In the genomic region with DNA sequence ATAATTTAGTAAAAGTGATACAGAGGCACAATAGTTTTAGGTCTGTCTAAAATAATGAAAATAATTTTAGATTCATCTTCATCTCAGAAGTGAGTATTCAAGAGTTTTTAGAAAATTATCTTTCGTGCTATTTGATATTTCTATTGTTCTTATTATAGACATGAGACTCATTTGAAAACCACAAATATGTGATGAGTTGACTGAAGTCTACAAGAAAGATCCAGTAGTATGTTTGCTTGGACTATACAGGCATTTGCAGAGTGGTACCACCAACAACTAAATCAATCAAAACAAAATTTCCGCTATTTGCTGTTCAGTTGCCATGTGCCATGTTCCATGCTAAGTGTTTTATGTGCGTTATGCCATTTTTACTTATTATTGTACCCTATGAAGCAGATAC, we compare ENCODE assay signal across 27 cellular contexts.
"Had no signal": no experiment of that assay in that cellular context is flagged by ENCODE, and none has a peak within 500 bp of the region (broad histone marks: within the 10 kb centered on the region; RNA-seq: fewer than 3 reads in every experiment).

No MANE protein-coding gene starts in this region.

- H3K79me2 ChIP-seq: parathyroid adenoma had no signal

- H3K27ac Mint-ChIP-seq: effector memory CD8-positive, alpha-beta T cell; immature natural killer cell; memory B cell; naive thymus-derived CD4-positive, alpha-beta T cell; nephron; neural progenitor cell; progenitor cell of endocrine pancreas; type B pancreatic cell had no signal

- H3K27me3 Mint-ChIP-seq: effector memory CD8-positive, alpha-beta T cell; memory B cell; naive thymus-derived CD4-positive, alpha-beta T cell; progenitor cell of endocrine pancreas; type B pancreatic cell had no signal

- ATAC-seq: effector memory CD8-positive, alpha-beta T cell; heart right ventricle; left lobe of liver; naive thymus-derived CD4-positive, alpha-beta T cell; right lobe of liver had no signal

- H3K4me3 Mint-ChIP-seq: effector memory CD8-positive, alpha-beta T cell; immature natural killer cell; memory B cell; naive thymus-derived CD4-positive, alpha-beta T cell; nephron; neural progenitor cell; type B pancreatic cell had no signal

- H3K36me3 ChIP-seq: heart right ventricle, neural progenitor cell, right lobe of liver, stomach, thyroid gland had no signal

- H3K36me3 Mint-ChIP-seq: immature natural killer cell; memory B cell; naive thymus-derived CD4-positive, alpha-beta T cell; neural progenitor cell; type B pancreatic cell had no signal

- H2AFZ ChIP-seq: neural progenitor cell, parathyroid adenoma had no signal

- H3K9me3 Mint-ChIP-seq: nephron, type B pancreatic cell had no signal

- DNase-seq: cortex of kidney; effector memory CD8-positive, alpha-beta T cell; foreskin fibroblast; glutamatergic neuron; heart right ventricle; hippocampal formation; immature natural killer cell; kidney; naive thymus-derived CD4-positive, alpha-beta T cell; right lobe of liver; stimulated activated CD4-positive, alpha-beta T cell treated with anti-CD3 and anti-CD28 coated beads, Interleukin-12 subunit alpha, Interleukin-12 subunit beta, amount 100 ng/mL, for 4 hours; stimulated activated CD4-positive, alpha-beta T cell treated with anti-CD3 and anti-CD28 coated beads, Interleukin-1b, Interleukin-23, amount 100 ng/mL, for 48 hours; stimulated activated CD4-positive, alpha-beta T cell treated with anti-CD3 and anti-CD28 coated beads, Interleukin-4, amount 100 ng/mL, for 1 hour; stimulated activated CD8-positive, alpha-beta memory T cell treated with anti-CD3 and anti-CD28 coated beads, Interleukin-4, amount 100 ng/mL, for 48 hours; stimulated activated naive CD4-positive, alpha-beta T cell treated with Interleukin-2 at 50 U/mL for 16 hours; stomach; thyroid gland had no signal

- H3K4me2 ChIP-seq: neural progenitor cell, smooth muscle cell had no signal

- H3K9me3 ChIP-seq: right lobe of liver, thyroid gland had no signal

- H3K4me3 ChIP-seq: heart right ventricle, lung, neural progenitor cell, right lobe of liver, smooth muscle cell, stomach, thyroid gland had no signal

- H3K27ac ChIP-seq: heart right ventricle, neural progenitor cell, parathyroid adenoma, right lobe of liver, stomach, thyroid gland had no signal

- H3K4me1 ChIP-seq: heart right ventricle, neural progenitor cell, parathyroid adenoma, stomach, thyroid gland had no signal

- H3K27me3 ChIP-seq: heart right ventricle, neural progenitor cell, right lobe of liver, stomach, thyroid gland had no signal

- FAIRE-seq: endometrium had no signal

- H3K9ac ChIP-seq: neural progenitor cell, parathyroid adenoma had no signal

- H3K4me1 Mint-ChIP-seq: immature natural killer cell; memory B cell; naive thymus-derived CD4-positive, alpha-beta T cell; nephron; neural progenitor cell had no signal
